15 cellular contexts compared by ENCODE assay signal in genomic region chr5:88190106-88190834, GRCh38.
DNase-seq lines count a peak whose midpoint lies in the region; ATAC-seq, FAIRE-seq and TF ChIP-seq lines count a peak whose summit lies in the region.
"Had no signal": no experiment of that assay in that cellular context is flagged by ENCODE, and none has a peak within 500 bp of the region (broad histone marks: within the 10 kb centered on the region; RNA-seq: fewer than 3 reads in every experiment).

No MANE protein-coding gene starts in this region.

- H3K36me3 Mint-ChIP-seq in H9 (ENCODE audit: insufficient read depth in 1 of 3, low read depth in 3 of 3): peaks cover 28 to 46% (median 39%) of the 10 kb centered on the region in 3 experiments

- no peaks in the 10 kb centered on the region for H3K4me1 ChIP-seq in H9 (ENCODE audit: insufficient read depth, low read length)
- H3K4me1 ChIP-seq in K562 (replicated peaks in 1 of 2; ENCODE audit: control insufficient read depth in 2 of 2, insufficient read depth in 2 of 2, low read length in 2 of 2): no peaks in the 10 kb centered on the region
- H3K4me1 ChIP-seq in pancreas: no peaks in the 10 kb centered on the region
- no peaks in the 10 kb centered on the region for H3K4me1 ChIP-seq in uterus

- no peak overlapping the region for H2BK5ac ChIP-seq in H9 (ENCODE audit: insufficient read length, low read length)

- H3K9me3 Mint-ChIP-seq in H9: peaks cover 25 to 29% of the 10 kb centered on the region in 2 experiments

- H3K56ac ChIP-seq in H9 (ENCODE audit: insufficient read length, low read depth, low read length): no peak overlapping the region

- H3K4me2 ChIP-seq in H9 (ENCODE audit: insufficient read depth, insufficient read length, low read length) (no peak overlapping the region), K562 (ENCODE audit: insufficient read depth, low read length) (no peak overlapping the region)

- FAIRE-seq in K562 (lab: Jason Lieb, UNC): no peak
- no peak for FAIRE-seq in pancreas (lab: Jason Lieb, UNC)
- FAIRE-seq: H54, HTR-8/SVneo, keratinocyte had no signal

- H2BK15ac ChIP-seq in H9 (ENCODE audit: low read depth, low read length): no peak overlapping the region

- no peak overlapping the region for H3K4ac ChIP-seq in H9 (ENCODE audit: low read depth, low read length)

- H3K9me3 ChIP-seq in H9 (ENCODE audit: control insufficient read depth, low read depth, low read length) (peaks cover 13% of the 10 kb centered on the region), K562 (replicated peaks; ENCODE audit: control insufficient read depth, insufficient read depth, low read depth, low read length) (peaks cover 12% of the 10 kb centered on the region), pancreas (no peaks in the 10 kb centered on the region), uterus (peaks cover 0 to 22% of the 10 kb centered on the region in 2 donors)

- POLR2A ChIA-PET in K562 (lab: Yijun Ruan, JAX): interaction anchor here (0.5 kb wide), 1 partner anchor 204 kb away, joined by 3 read pairs; no protein-coding TSS in a partner anchor

- H3K79me1 ChIP-seq in H9 (ENCODE audit: insufficient read depth, low read depth, low read length, poor library complexity, severe bottlenecking): no peaks in the 10 kb centered on the region

- H2AFZ ChIP-seq in H9 (ENCODE audit: low read length) (no peak overlapping the region), K562 (ENCODE audit: low read depth, low read length) (no peak overlapping the region)

- TF ChIP-seq EP300 in K562 (IDR thresholded peaks at IDR 0.05; ENCODE audit: low read length): no peak

- H3K27ac Mint-ChIP-seq in H9: no peak overlapping the region
- H3K27ac Mint-ChIP-seq: naive B cell had no signal

- H3T11ph ChIP-seq in H9 (ENCODE audit: low read length): no peak overlapping the region

- H3K4me1 Mint-ChIP-seq in H9: no peaks in the 10 kb centered on the region
- H3K4me1 Mint-ChIP-seq: naive B cell had no signal

- no peak overlapping the region for H2BK12ac ChIP-seq in H9 (ENCODE audit: insufficient read length, low read depth, low read length)

- no peak overlapping the region for H3K27ac ChIP-seq in H9 (ENCODE audit: insufficient read length, low read depth, low read length)
- no peak overlapping the region for H3K27ac ChIP-seq in K562 (ENCODE audit: extremely low read depth, low read depth, low read length)
- no peak overlapping the region for H3K27ac ChIP-seq in pancreas
- H3K27ac ChIP-seq in uterus: no peak overlapping the region
- H3K27ac ChIP-seq: 22Rv1, thoracic aorta had no signal

- H3K27me3 ChIP-seq in H9 (ENCODE audit: insufficient read depth, low read length) (no peaks in the 10 kb centered on the region), K562 (ENCODE audit: control insufficient read depth in 2 of 2, insufficient read depth in 2 of 2, low read length in 2 of 2) (no peaks in the 10 kb centered on the region), pancreas (no peaks in the 10 kb centered on the region), uterus (no peaks in the 10 kb centered on the region)

- no peaks in the 10 kb centered on the region; the same call in 1 of the 2 replicates for H3K27me3 Mint-ChIP-seq in H9 (ENCODE audit: low read depth)
- H3K27me3 Mint-ChIP-seq: naive B cell had no signal

- intact Hi-C loops in K562 (cut with micrococcal nuclease) (no loop called here), pancreas (cut with DNase I) (no loop called here), uterus (cut with DNase I; ENCODE audit: low total_unique reads) (no loop called here)

- no peak overlapping the region for H4K91ac ChIP-seq in H9 (ENCODE audit: insufficient read length, low read depth, low read length)

- no peak overlapping the region for H3K14ac ChIP-seq in H9 (ENCODE audit: insufficient read depth, low read length)

- TF ChIP-seq POLR2A in K562 (conservative IDR thresholded peaks at IDR 0.05) (no peak), uterus (IDR thresholded peaks at IDR 0.05) (no peak)

- WGBS in H9 (ENCODE audit: extremely low coverage, insufficient read length, low lambda C conversion rate): no CpG with 5 or more reads among the region's 9 CpGs
- WGBS in K562 (ENCODE audit: insufficient coverage, low coverage, missing lambda C conversion rate): 97% methylated on average over 7 of the region's 9 CpGs
- WGBS in pancreas, 2 donors: 93% methylated on average over 9 of the region's 9 CpGs

- no peak overlapping the region for H4K5ac ChIP-seq in H9 (ENCODE audit: insufficient read length, low read depth, low read length)

- H3K23me2 ChIP-seq in H9 (ENCODE audit: insufficient read length, low read depth, low read length, poor library complexity, severe bottlenecking): no peaks in the 10 kb centered on the region

- DNase-seq in DMS53 (lab: John Stamatoyannopoulos, UW) (peak; percentile 27), DMS53 treated with DMSO at 0.1 percent for 48 hours (lab: John Stamatoyannopoulos, UW; ENCODE audit: unreplicated experiment) (no peak), H9 (peak; percentile 34), K562 (ENCODE audit: extremely low read depth in 1 of 4, low spot score in 3 of 4) (no peak), nucleus accumbens (lab: John Stamatoyannopoulos, UW) (peak in 29 of 56 donors; percentile 3 to 45 (median 17)), pancreas (no peak), uterus (no peak)
- DNase-seq: naive B cell, NCI-H187 had no signal

- CTCF ChIA-PET in K562 (lab: Yijun Ruan, JAX; ENCODE audit: low intra/inter-chr PET ratio): no interaction called here

- no peak overlapping the region for H2BK120ac ChIP-seq in H9 (ENCODE audit: low read depth, low read length, poor library complexity, severe bottlenecking)

- TSS peak; percentile 13 for BruUV-seq in K562 (replicated peaks; lab: Mats Ljungman, UMichigan)

- H4K8ac ChIP-seq in H9 (replicated peaks; ENCODE audit: insufficient read length, low read depth, low read length): no peak overlapping the region

- H2BK20ac ChIP-seq in H9 (ENCODE audit: low read depth, low read length, poor library complexity, severe bottlenecking): no peak overlapping the region

- H3K36me3 ChIP-seq in K562 (ENCODE audit: control insufficient read depth, insufficient read depth, low read length): peaks cover 16% of the 10 kb centered on the region; the same call in 1 of the 3 replicates
- H3K36me3 ChIP-seq in pancreas: peaks cover 0 to 7% (median 0%) of the 10 kb centered on the region in 3 donors
- H3K36me3 ChIP-seq in uterus: no peaks in the 10 kb centered on the region
- H3K36me3 ChIP-seq: thoracic aorta had no signal

- H3K79me2 ChIP-seq in H9 (ENCODE audit: insufficient read depth, low read length) (no peaks in the 10 kb centered on the region), K562 (ENCODE audit: control insufficient read depth, insufficient read depth, low read length) (no peaks in the 10 kb centered on the region)

- no peak overlapping the region for H3K23ac ChIP-seq in H9 (ENCODE audit: insufficient read length, low read depth, low read length)

- no peak overlapping the region for H3K18ac ChIP-seq in H9 (ENCODE audit: insufficient read length, low read depth, low read length)

- TF ChIP-seq RAD21 in K562 (CRISPR knock-in tag; conservative IDR thresholded peaks at IDR 0.05 in 1 of 2, IDR thresholded peaks at IDR 0.05 in 1 of 2): no peak

- TF ChIP-seq CTCF in H9 (conservative IDR thresholded peaks at IDR 0.05) (peak; percentile 51; the same call in 2 of the 3 replicates), K562 (IDR thresholded peaks at IDR 0.05 in 2 of 3, conservative IDR thresholded peaks at IDR 0.05 in 1 of 3; ENCODE audit: insufficient read depth in 2 of 3, low read depth in 1 of 3, low read length in 3 of 3) (no peak), pancreas (IDR thresholded peaks at IDR 0.05) (no peak), uterus (IDR thresholded peaks at IDR 0.05) (no peak)

- H4K20me1 ChIP-seq in H9 (ENCODE audit: control insufficient read depth, insufficient read depth, insufficient read length) (no peaks in the 10 kb centered on the region), K562 (replicated peaks; ENCODE audit: control insufficient read depth, insufficient read depth, low read length) (no peaks in the 10 kb centered on the region)

- no peaks in the 10 kb centered on the region for H3K9me1 ChIP-seq in K562 (ENCODE audit: control insufficient read depth, insufficient read depth, low read length)

- H3K4me3 ChIP-seq in K562 (no peak overlapping the region), pancreas (no peak overlapping the region), uterus (no peak overlapping the region)
- H3K4me3 ChIP-seq: thoracic aorta had no signal

- in situ Hi-C loops in K562 (cut with MboI): no loop called here

- H3K9ac ChIP-seq in H9 (ENCODE audit: extremely low read depth, insufficient read length, low read length): no peak overlapping the region
- no peak overlapping the region for H3K9ac ChIP-seq in K562 (ENCODE audit: insufficient read depth in 1 of 2, low read depth in 2 of 2, low read length in 2 of 2)

- H3K4me3 Mint-ChIP-seq in H9: no peak overlapping the region

- ATAC-seq in K562: no peak
- ATAC-seq in pancreas: no peak
- no peak for ATAC-seq in GM19035 (IDR thresholded peaks at IDR 0.05; ENCODE audit: unreplicated experiment)

- H2AK5ac ChIP-seq in H9 (ENCODE audit: insufficient read length, low read length): no peak overlapping the region

TF ChIP-seq in K562, 482 proteins besides CTCF, POLR2A, EP300 and RAD21 (continues in another document):
- TF ChIP-seq DEAF1 (CRISPR knock-in tag; IDR thresholded peaks at IDR 0.05) (no peak), ZNF253 (CRISPR knock-in tag; conservative IDR thresholded peaks at IDR 0.05) (no peak), KAT8 (IDR thresholded peaks at IDR 0.05; ENCODE audit: low read depth) (no peak), ILF3 (IDR thresholded peaks at IDR 0.05; ENCODE audit: borderline replicate concordance) (no peak), ZNF76 (CRISPR knock-in tag; IDR thresholded peaks at IDR 0.05; ENCODE audit: borderline replicate concordance) (no peak)

Comparison
In these comparisons a context has a peak if more than half of its experiments do, and no peak if none do; other contexts are left out.
1. DNase-seq: peak in DMS53 (single experiment), H9 (single experiment) and nucleus accumbens (29 of 56); none in DMS53 treated with DMSO at 0.1 percent for 48 hours (single experiment), K562 (0 of 4), pancreas (0 of 6) and uterus (0 of 2).